8 cellular contexts compared by ENCODE assay signal in genomic region chr4:26857278-26858034, GRCh38. TPM values are rescaled to one million over a fixed set of nuclear protein-coding genes. Genes with fewer than 3 reads are reported as not detected.
DNase-seq lines count a peak whose midpoint lies in the region; ATAC-seq and TF ChIP-seq lines count a peak whose summit lies in the region.

No MANE protein-coding gene starts in this region.

- CTCF ChIA-PET in CD4-positive, alpha-beta T cell (lab: Charles Lee), result interaction anchor here (0.8 kb wide), 1 partner anchor 153 kb away, joined by 3 read pairs; no protein-coding TSS in a partner anchor
- CTCF ChIA-PET in activated CD4-positive, alpha-beta memory T cell treated with anti-CD3 and anti-CD28 coated beads, Interleukin-2, amount 10 ng/mL, durations not matched to agents 7 days and 5 days (lab: Charles Lee), result interaction anchor here (0.6 to 6.5 kb wide), 8 partner anchors 15 to 154 kb away, joined by 3 to 57 read pairs (median 4); no protein-coding TSS in a partner anchor

- H3K4me1 Mint-ChIP-seq in CD4-positive, alpha-beta T cell (ENCODE audit: low read depth), result peaks cover 37% of the 10 kb centered on the region
- peaks cover 34% of the 10 kb centered on the region for H3K4me1 Mint-ChIP-seq in activated CD4-positive, alpha-beta memory T cell treated with anti-CD3 and anti-CD28 coated beads, Interleukin-2, amount 10 ng/mL, durations not matched to agents 7 days and 5 days

- H3K27ac ChIP-seq in CD4-positive, alpha-beta T cell (ENCODE audit: low read depth, low read length), result peak overlapping the region; percentile 88
- peak overlapping the region; percentile 73 for H3K27ac ChIP-seq in duodenal mucosa (ENCODE audit: low read depth, low read length)
- peak overlapping the region; percentile 97 for H3K27ac ChIP-seq in lower lobe of right lung

- POLR2A ChIA-PET in CD4-positive, alpha-beta T cell (lab: Charles Lee), result interaction anchor here (0.6 to 2.5 kb wide), 12 partner anchors 9 to 944 kb away, joined by 3 to 31 read pairs (median 7); partner anchors contain the start of gene TBC1D19
- POLR2A ChIA-PET in activated CD4-positive, alpha-beta memory T cell treated with anti-CD3 and anti-CD28 coated beads, Interleukin-2, amount 10 ng/mL, durations not matched to agents 7 days and 5 days (lab: Charles Lee), result interaction anchor here (0.5 to 7.1 kb wide), 11 partner anchors 9 to 1015 kb away, joined by 3 to 259 read pairs (median 4); partner anchors contain the start of gene TBC1D19

- peak; percentile 87 to 97 (median 91) for DNase-seq in CD4-positive, alpha-beta T cell
- peak; percentile 91 for DNase-seq in NCI-H774 (lab: John Stamatoyannopoulos, UW)
- DNase-seq in activated CD4-positive, alpha-beta memory T cell treated with anti-CD3 and anti-CD28 coated beads, Interleukin-2, amount 10 ng/mL, durations not matched to agents 7 days and 5 days, result peak; percentile 92
- DNase-seq in lower lobe of right lung, result peak; percentile 94
- DNase-seq in stimulated activated CD4-positive, alpha-beta T cell treated with anti-CD3 and anti-CD28 coated beads, Interleukin-4, amount 100 ng/mL, for 48 hours (ENCODE audit: low read depth in 2 of 2), result peak; percentile 81 to 89

- H3K9me3 Mint-ChIP-seq in CD4-positive, alpha-beta T cell, result no peaks in the 10 kb centered on the region
- no peaks in the 10 kb centered on the region for H3K9me3 Mint-ChIP-seq in activated CD4-positive, alpha-beta memory T cell treated with anti-CD3 and anti-CD28 coated beads, Interleukin-2, amount 10 ng/mL, durations not matched to agents 7 days and 5 days

- peaks cover 25 to 29% of the 10 kb centered on the region in 2 donors for H3K4me1 ChIP-seq in duodenal mucosa (ENCODE audit: control insufficient read depth in 1 of 2, insufficient read depth in 2 of 2, low read length in 2 of 2)
- peaks cover 27% of the 10 kb centered on the region for H3K4me1 ChIP-seq in lower lobe of right lung

- peak; percentile 60 for ATAC-seq in CD4-positive, alpha-beta T cell (ENCODE audit: poor library complexity)
- ATAC-seq in GM19397 (IDR thresholded peaks at IDR 0.05; ENCODE audit: unreplicated experiment), result peak; percentile 55
- ATAC-seq in HG03521 (IDR thresholded peaks at IDR 0.05; ENCODE audit: unreplicated experiment), result peak; percentile 56
- peak; percentile 86 to 89 for ATAC-seq in lower lobe of right lung

- intact Hi-C loops in CD4-positive, alpha-beta T cell (cut with DNase I, micrococcal nuclease), result loop anchor here in 1 of 2 experiments (2.0 to 5.0 kb wide), 5 partner anchors 150 to 1545 kb away; partner anchors contain the start of genes SMIM20, TBC1D19 and ZCCHC4
- intact Hi-C loops in lower lobe of right lung (cut with DNase I), result no loop called here

- no peak for TF ChIP-seq CTCF in CD4-positive, alpha-beta T cell (IDR thresholded peaks at IDR 0.05)
- no peak for TF ChIP-seq CTCF in lower lobe of right lung (IDR thresholded peaks at IDR 0.05)

- no peaks in the 10 kb centered on the region for H3K36me3 ChIP-seq in duodenal mucosa (ENCODE audit: control insufficient read depth in 1 of 2, insufficient read depth in 2 of 2, low read length in 2 of 2)
- H3K36me3 ChIP-seq in lower lobe of right lung, result no peaks in the 10 kb centered on the region

- H3K4me3 ChIP-seq in duodenal mucosa (ENCODE audit: low read depth in 1 of 2, low read length in 2 of 2) (peak overlapping the region; percentile 79 to 95), lower lobe of right lung (peak overlapping the region; percentile 82)

- peak overlapping the region; percentile 95 for H3K27ac Mint-ChIP-seq in CD4-positive, alpha-beta T cell
- H3K27ac Mint-ChIP-seq in activated CD4-positive, alpha-beta memory T cell treated with anti-CD3 and anti-CD28 coated beads, Interleukin-2, amount 10 ng/mL, durations not matched to agents 7 days and 5 days, result peak overlapping the region; percentile 70

- no peaks in the 10 kb centered on the region for H3K27me3 Mint-ChIP-seq in CD4-positive, alpha-beta T cell
- peaks cover 2% of the 10 kb centered on the region for H3K27me3 Mint-ChIP-seq in activated CD4-positive, alpha-beta memory T cell treated with anti-CD3 and anti-CD28 coated beads, Interleukin-2, amount 10 ng/mL, durations not matched to agents 7 days and 5 days

- peak overlapping the region; percentile 88 to 90 for H3K9ac ChIP-seq in duodenal mucosa (ENCODE audit: low read depth in 1 of 2, low read length in 2 of 2)

- no peaks in the 10 kb centered on the region for H3K9me3 ChIP-seq in CD4-positive, alpha-beta T cell (ENCODE audit: control insufficient read depth, low read length)
- H3K9me3 ChIP-seq in duodenal mucosa (ENCODE audit: control insufficient read depth in 1 of 2, low read length in 2 of 2) (no peaks in the 10 kb centered on the region), lower lobe of right lung (no peaks in the 10 kb centered on the region)

- peak overlapping the region; percentile 99 for H3K4me3 Mint-ChIP-seq in CD4-positive, alpha-beta T cell
- H3K4me3 Mint-ChIP-seq in activated CD4-positive, alpha-beta memory T cell treated with anti-CD3 and anti-CD28 coated beads, Interleukin-2, amount 10 ng/mL, durations not matched to agents 7 days and 5 days, result peak overlapping the region; percentile 86

- no peaks in the 10 kb centered on the region for H3K27me3 ChIP-seq in CD4-positive, alpha-beta T cell (ENCODE audit: control insufficient read depth, insufficient read depth, low read length)
- H3K27me3 ChIP-seq in duodenal mucosa (ENCODE audit: control insufficient read depth in 1 of 2, insufficient read depth in 2 of 2, low read length in 2 of 2) (no peaks in the 10 kb centered on the region), lower lobe of right lung (ENCODE audit: low read depth) (no peaks in the 10 kb centered on the region)

- peaks cover 22% of the 10 kb centered on the region for H3K36me3 Mint-ChIP-seq in CD4-positive, alpha-beta T cell (ENCODE audit: low read depth)
- peaks cover 4% of the 10 kb centered on the region for H3K36me3 Mint-ChIP-seq in activated CD4-positive, alpha-beta memory T cell treated with anti-CD3 and anti-CD28 coated beads, Interleukin-2, amount 10 ng/mL, durations not matched to agents 7 days and 5 days (ENCODE audit: low read depth)

RNA-seq across cellular contexts. Expression of gene STIM2, which starts 3.2 kb away (rescaled TPM):
- 10 to 100 TPM; 53.7 to 54.9 TPM for total RNA-seq in CD4-positive, alpha-beta T cell
- total RNA-seq in activated CD4-positive, alpha-beta memory T cell treated with anti-CD3 and anti-CD28 coated beads, Interleukin-2, amount 10 ng/mL, durations not matched to agents 7 days and 5 days, result 10 to 100 TPM; 53.3 to 58.7 TPM
- total RNA-seq in lower lobe of right lung, result 43.9 TPM

Comparison
In these comparisons a context has a peak if more than half of its experiments do, and no peak if none do; other contexts are left out.
1. Peak in every context shown above with its lines: DNase-seq, ATAC-seq, H3K4me3 ChIP-seq and H3K27ac ChIP-seq.